In the genomic region with DNA sequence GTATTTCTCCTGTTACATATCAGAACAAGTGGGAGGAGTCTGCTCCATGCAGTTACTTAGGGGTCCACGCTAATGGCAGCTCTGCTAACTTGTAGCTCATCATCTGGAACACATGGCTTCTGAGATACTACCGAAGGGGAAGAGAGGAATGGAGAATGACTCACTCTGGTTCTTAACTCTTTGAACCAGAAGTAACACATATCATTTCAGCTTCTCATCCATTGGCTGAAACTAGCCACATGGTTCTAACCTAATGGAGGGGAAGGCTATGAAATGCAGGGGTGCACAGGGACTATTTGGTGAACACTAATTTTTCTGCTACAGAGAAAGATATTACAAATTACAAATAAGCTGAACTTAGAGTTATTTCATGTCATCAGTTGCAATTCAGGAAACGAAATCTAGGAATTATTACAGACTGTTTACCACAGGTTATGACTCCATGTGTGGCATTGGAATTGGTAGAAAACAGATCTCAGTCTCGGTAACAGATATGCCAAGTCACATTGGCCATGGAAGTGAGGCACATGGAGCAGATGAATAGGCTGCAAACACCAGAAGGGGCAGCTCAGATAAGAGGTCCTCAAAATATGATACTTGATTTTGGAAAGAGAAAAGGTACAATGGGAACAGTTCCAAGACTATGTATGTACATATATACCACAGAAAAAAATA, we compare ENCODE assay signal across 11 cellular contexts.
"Had no signal": no experiment of that assay in that cellular context is flagged by ENCODE, and none has a peak within 500 bp of the region (broad histone marks: within the 10 kb centered on the region; RNA-seq: fewer than 3 reads in every experiment).

No MANE protein-coding gene starts in this region.

- H3K27me3 Mint-ChIP-seq: naive thymus-derived CD4-positive, alpha-beta T cell had no signal

- ATAC-seq: heart left ventricle; left lobe of liver; naive thymus-derived CD4-positive, alpha-beta T cell had no signal

- H3K4me3 Mint-ChIP-seq: naive thymus-derived CD4-positive, alpha-beta T cell had no signal

- DNase-seq: activated CD4-positive, alpha-beta T cell treated with anti-CD3 and anti-CD28 coated beads for 1 hour; activated CD4-positive, alpha-beta T cell treated with anti-CD3 and anti-CD28 coated beads, Interleukin-2, amount 50 U/mL, for 48 hours; activated CD8-positive, alpha-beta memory T cell treated with anti-CD3 and anti-CD28 coated beads, Interleukin-2, amount 50 U/mL, for 48 hours; activated naive CD4-positive, alpha-beta T cell; foreskin melanocyte; heart left ventricle; mammary epithelial cell; naive thymus-derived CD4-positive, alpha-beta T cell; posterior cingulate gyrus; stomach had no signal
